ENCODE assay signal across 16 cellular contexts in the genomic region with DNA sequence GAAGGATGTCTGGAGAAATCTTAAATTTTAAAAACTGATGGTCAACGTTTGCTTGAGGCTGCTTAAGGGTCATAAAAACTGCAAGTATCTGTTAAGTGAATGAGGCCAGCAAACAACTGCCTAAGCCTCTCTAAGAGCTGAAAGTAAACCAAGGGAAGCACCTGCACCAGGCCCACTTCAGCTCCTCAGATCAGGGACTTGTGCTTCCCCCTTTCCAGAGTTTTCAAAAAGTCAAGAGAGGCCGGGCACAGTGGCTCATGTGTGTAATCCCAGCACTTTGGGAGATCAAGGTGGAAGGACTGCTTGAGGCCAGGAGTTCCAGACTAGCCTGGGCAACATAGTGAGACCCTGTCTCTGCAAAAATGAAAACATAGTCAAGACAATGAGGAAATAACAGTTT. TPM values are rescaled to one million over a fixed set of nuclear protein-coding genes. Genes with fewer than 3 reads are reported as not detected.
A peak's percentile ranks its signal among the peaks of the same experiment; 100 is the strongest.
DNase-seq lines count a peak whose midpoint lies in the region; ATAC-seq, FAIRE-seq and TF ChIP-seq lines count a peak whose summit lies in the region.
"Had no signal": no experiment of that assay in that cellular context is flagged by ENCODE, and none has a peak within 500 bp of the region (broad histone marks: within the 10 kb centered on the region; RNA-seq: fewer than 3 reads in every experiment).

No MANE protein-coding gene starts in this region.

- TF ChIP-seq CTCF in endothelial cell of umbilical vein (IDR thresholded peaks at IDR 0.05; ENCODE audit: extremely low read depth in 1 of 2, insufficient read depth in 1 of 2, low read depth in 1 of 2, low read length in 2 of 2) = no peak

- ATAC-seq in HG03196 (IDR thresholded peaks at IDR 0.05; ENCODE audit: unreplicated experiment) = no peak
- ATAC-seq in HG03469 (IDR thresholded peaks at IDR 0.05; ENCODE audit: unreplicated experiment) = no peak

- H3K4me2 ChIP-seq in endothelial cell of umbilical vein (ENCODE audit: insufficient read depth, low read length) = no peak overlapping the region
- H3K4me2 ChIP-seq: smooth muscle cell had no signal

- H3K79me2 ChIP-seq in endothelial cell of umbilical vein (ENCODE audit: control insufficient read depth, insufficient read depth, low read length) = no peaks in the 10 kb centered on the region
- H3K79me2 ChIP-seq: parathyroid adenoma had no signal

- peaks cover 22% of the 10 kb centered on the region for H3K4me1 ChIP-seq in endothelial cell of umbilical vein (ENCODE audit: control insufficient read depth, extremely low read depth, insufficient read depth, low read length)
- H3K4me1 ChIP-seq in subcutaneous abdominal adipose tissue (ENCODE audit: control insufficient read depth in 5 of 5, insufficient read depth in 5 of 5, low read length in 5 of 5) = peaks cover 20 to 59% (median 50%) of the 10 kb centered on the region in 5 donors

- H3K27me3 Mint-ChIP-seq in activated naive CD4-positive, alpha-beta T cell treated with anti-CD3 and anti-CD28 coated beads, Interleukin-2, amount 10 ng/mL, durations not matched to agents 7 days and 5 days = peaks cover 8% of the 10 kb centered on the region
- no peaks in the 10 kb centered on the region for H3K27me3 Mint-ChIP-seq in activated CD4-positive, alpha-beta memory T cell treated with anti-CD3 and anti-CD28 coated beads for 36 hours

- H2AFZ ChIP-seq in endothelial cell of umbilical vein (ENCODE audit: low read depth, low read length) = no peak overlapping the region
- H2AFZ ChIP-seq: parathyroid adenoma had no signal

- DNase-seq in activated naive CD4-positive, alpha-beta T cell treated with anti-CD3 and anti-CD28 coated beads, Interleukin-2, amount 10 ng/mL, durations not matched to agents 7 days and 5 days = no peak
- DNase-seq in activated naive CD4-positive, alpha-beta T cell treated with anti-CD3 and anti-CD28 coated beads, Interleukin-2, amount 50 U/mL, for 16 hours = no peak
- DNase-seq in activated CD4-positive, alpha-beta memory T cell treated with anti-CD3 and anti-CD28 coated beads for 36 hours = no peak
- DNase-seq in endothelial cell of umbilical vein (ENCODE audit: low read depth, low spot score) (no peak), anterior cingulate cortex (lab: John Stamatoyannopoulos, UW) (no peak)
- DNase-seq: DMS 273 treated with DMSO at 0.1 percent for 48 hours; effector CD8-positive, alpha-beta T cell; Karpas-422; NCI-H1436; Right ventricle myocardium superior; T1000 had no signal

- CTCF ChIA-PET in activated naive CD4-positive, alpha-beta T cell treated with anti-CD3 and anti-CD28 coated beads, Interleukin-2, amount 10 ng/mL, durations not matched to agents 7 days and 5 days (lab: Charles Lee) = interaction anchor here (0.7 to 10.6 kb wide), 7 partner anchors 55 to 462 kb away, joined by 3 to 114 read pairs (median 7); a partner anchor contains a TSS
- CTCF ChIA-PET in activated CD4-positive, alpha-beta memory T cell treated with anti-CD3 and anti-CD28 coated beads for 36 hours (lab: Charles Lee) = interaction anchor here (0.7 to 9.3 kb wide), 4 partner anchors 13 to 463 kb away, joined by 3 to 69 read pairs (median 6); no protein-coding TSS in a partner anchor
- CTCF ChIA-PET in endothelial cell of umbilical vein (lab: Charles Lee) = interaction anchor here (0.9 to 1.8 kb wide), 7 partner anchors 9 to 461 kb away, joined by 3 to 6 read pairs (median 3); a partner anchor contains a TSS

- POLR2A ChIA-PET in activated CD4-positive, alpha-beta memory T cell treated with anti-CD3 and anti-CD28 coated beads for 36 hours (lab: Charles Lee) = no interaction called here
- POLR2A ChIA-PET in endothelial cell of umbilical vein (lab: Charles Lee) = no interaction called here

- peaks cover 28% of the 10 kb centered on the region for H3K36me3 Mint-ChIP-seq in activated naive CD4-positive, alpha-beta T cell treated with anti-CD3 and anti-CD28 coated beads, Interleukin-2, amount 10 ng/mL, durations not matched to agents 7 days and 5 days
- peaks cover 9% of the 10 kb centered on the region for H3K36me3 Mint-ChIP-seq in activated CD4-positive, alpha-beta memory T cell treated with anti-CD3 and anti-CD28 coated beads for 36 hours

- H3K9ac ChIP-seq in endothelial cell of umbilical vein (replicated peaks; ENCODE audit: extremely low read depth, insufficient read depth, low read length) (no peak overlapping the region), subcutaneous abdominal adipose tissue (ENCODE audit: low read length in 5 of 5) (no peak overlapping the region)
- H3K9ac ChIP-seq: parathyroid adenoma had no signal

- H3K9me3 ChIP-seq in endothelial cell of umbilical vein (replicated peaks; ENCODE audit: control insufficient read depth, insufficient read depth, low read length) = no peaks in the 10 kb centered on the region
- H3K9me3 ChIP-seq in subcutaneous abdominal adipose tissue (ENCODE audit: control insufficient read depth in 5 of 5, low read length in 5 of 5) = no peaks in the 10 kb centered on the region

- no TSS peak for BruUV-seq in endothelial cell of umbilical vein (replicated peaks; lab: Mats Ljungman, UMichigan)

- TF ChIP-seq POLR2A in endothelial cell of umbilical vein (IDR thresholded peaks at IDR 0.05; ENCODE audit: low read depth, low read length) = no peak

- no peaks in the 10 kb centered on the region for H3K9me3 Mint-ChIP-seq in activated naive CD4-positive, alpha-beta T cell treated with anti-CD3 and anti-CD28 coated beads, Interleukin-2, amount 10 ng/mL, durations not matched to agents 7 days and 5 days
- no peaks in the 10 kb centered on the region for H3K9me3 Mint-ChIP-seq in activated CD4-positive, alpha-beta memory T cell treated with anti-CD3 and anti-CD28 coated beads for 36 hours

- no peak overlapping the region for H3K4me3 Mint-ChIP-seq in activated naive CD4-positive, alpha-beta T cell treated with anti-CD3 and anti-CD28 coated beads, Interleukin-2, amount 10 ng/mL, durations not matched to agents 7 days and 5 days
- H3K4me3 Mint-ChIP-seq in activated CD4-positive, alpha-beta memory T cell treated with anti-CD3 and anti-CD28 coated beads for 36 hours = no peak overlapping the region

- H3K4me3 ChIP-seq in endothelial cell of umbilical vein (replicated peaks in 1 of 3; ENCODE audit: insufficient read depth in 1 of 3, low read depth in 1 of 3, low read length in 3 of 3) (no peak overlapping the region), subcutaneous abdominal adipose tissue (ENCODE audit: low read depth in 1 of 5, low read length in 5 of 5) (no peak overlapping the region)
- H3K4me3 ChIP-seq: smooth muscle cell had no signal

- no peak overlapping the region for H3K27ac ChIP-seq in endothelial cell of umbilical vein (ENCODE audit: insufficient read depth, low read depth, low read length)
- peak overlapping the region; percentile 69 for H3K27ac ChIP-seq in subcutaneous abdominal adipose tissue (ENCODE audit: low read depth, low read length)
- H3K27ac ChIP-seq: parathyroid adenoma had no signal

- no peaks in the 10 kb centered on the region for H4K20me1 ChIP-seq in endothelial cell of umbilical vein (replicated peaks; ENCODE audit: control insufficient read depth, extremely low read depth, insufficient read depth, low read length)

- H3K4me1 Mint-ChIP-seq in activated naive CD4-positive, alpha-beta T cell treated with anti-CD3 and anti-CD28 coated beads, Interleukin-2, amount 10 ng/mL, durations not matched to agents 7 days and 5 days = peaks cover 66% of the 10 kb centered on the region
- peaks cover 50% of the 10 kb centered on the region for H3K4me1 Mint-ChIP-seq in activated CD4-positive, alpha-beta memory T cell treated with anti-CD3 and anti-CD28 coated beads for 36 hours (ENCODE audit: low read depth)

- H3K27ac Mint-ChIP-seq in activated naive CD4-positive, alpha-beta T cell treated with anti-CD3 and anti-CD28 coated beads, Interleukin-2, amount 10 ng/mL, durations not matched to agents 7 days and 5 days = peak overlapping the region; percentile 87
- peak overlapping the region; percentile 86 for H3K27ac Mint-ChIP-seq in activated CD4-positive, alpha-beta memory T cell treated with anti-CD3 and anti-CD28 coated beads for 36 hours

- no peaks in the 10 kb centered on the region for H3K9me1 ChIP-seq in endothelial cell of umbilical vein (replicated peaks; ENCODE audit: control insufficient read depth, extremely low read depth, insufficient read depth, low read length)

- peaks cover 5 to 17% of the 10 kb centered on the region in 2 experiments for H3K36me3 ChIP-seq in endothelial cell of umbilical vein (ENCODE audit: control insufficient read depth in 2 of 2, extremely low read depth in 1 of 2, insufficient read depth in 2 of 2, low read length in 2 of 2)
- H3K36me3 ChIP-seq in subcutaneous abdominal adipose tissue (ENCODE audit: control insufficient read depth in 5 of 5, insufficient read depth in 5 of 5, low read length in 5 of 5) = peaks cover 3 to 36% (median 24%) of the 10 kb centered on the region in 5 donors

- peak; percentile 38 for FAIRE-seq in endothelial cell of umbilical vein (lab: Jason Lieb, UNC)

- intact Hi-C loops in activated CD4-positive, alpha-beta memory T cell treated with anti-CD3 and anti-CD28 coated beads for 36 hours (cut with micrococcal nuclease) = loop anchor here (10.0 kb wide), 1 partner anchor 488 kb away; a partner anchor contains a TSS
- intact Hi-C loops in endothelial cell of umbilical vein (cut with micrococcal nuclease) = no loop called here

- no peaks in the 10 kb centered on the region for H3K27me3 ChIP-seq in endothelial cell of umbilical vein (ENCODE audit: control insufficient read depth in 2 of 2, insufficient read depth in 2 of 2, low read length in 2 of 2)
- H3K27me3 ChIP-seq in subcutaneous abdominal adipose tissue (ENCODE audit: control insufficient read depth in 5 of 5, insufficient read depth in 4 of 5, low read length in 5 of 5) = no peaks in the 10 kb centered on the region

- dilution Hi-C loops in endothelial cell of umbilical vein (cut with MboI; ENCODE audit: extremely low pct_ligation_motif_present, low sequenced_read_pairs) = no loop called here

TF ChIP-seq in endothelial cell of umbilical vein, 7 proteins besides CTCF, POLR2A, EP300 and RAD21 (continues in another document):
- TF ChIP-seq EZH2 (IDR thresholded peaks at IDR 0.05; ENCODE audit: borderline replicate concordance, low read depth, low read length, severe bottlenecking) (no peak), MYC (IDR thresholded peaks at IDR 0.05; ENCODE audit: low read depth, low read length) (no peak), FOS (IDR thresholded peaks at IDR 0.05; ENCODE audit: borderline replicate concordance, insufficient read depth, low read length) (no peak)

RNA-seq across cellular contexts. Expression of a gene that starts 9.1 kb away (rescaled TPM):
- total RNA-seq in activated CD4-positive, alpha-beta memory T cell treated with anti-CD3 and anti-CD28 coated beads for 36 hours = under 1 TPM; 0.48 to 0.74 TPM
- not detected in 2 replicates for total RNA-seq in endothelial cell of umbilical vein
- polyA plus RNA-seq in endothelial cell of umbilical vein = 0.06 and 0.13 TPM in 2 replicates
- 0.06 and 0.13 TPM in 2 replicates for polyA plus RNA-seq in endothelial cell of umbilical vein (2011; cell fraction: cytosol; rRNA removed)
- 0.14 and 0.15 TPM in 2 replicates for polyA plus RNA-seq in endothelial cell of umbilical vein (2011; cell fraction: nucleus; rRNA removed)
- polyA plus RNA-seq in endothelial cell of umbilical vein (2012) = 0.17 TPM in 1 of 2 replicates, not detected in the other
- polyA minus RNA-seq in endothelial cell of umbilical vein = 0.27 TPM in 1 of 2 replicates, not detected in the other
- polyA minus RNA-seq in endothelial cell of umbilical vein (2011; cell fraction: cytosol; rRNA and poly(A)+ RNA removed) = 0.51 TPM
- polyA minus RNA-seq in endothelial cell of umbilical vein (2011; cell fraction: nucleus; rRNA and poly(A)+ RNA removed) = 0.67 and 0.72 TPM in 2 replicates
- total RNA-seq: smooth muscle cell had no signal
